ENCODE assay signal across 8 cellular contexts in genomic region chr9:107749787-107750444, GRCh38.
A peak's percentile ranks its signal among the peaks of the same experiment; 100 is the strongest.
DNase-seq lines count a peak whose midpoint lies in the region; ATAC-seq and TF ChIP-seq lines count a peak whose summit lies in the region.

No MANE protein-coding gene starts in this region.

- TF ChIP-seq CTCF in HL-60 (IDR thresholded peaks at IDR 0.05; ENCODE audit: insufficient read depth, low read length) (no peak), fibroblast of the aortic adventitia (IDR thresholded peaks at IDR 0.05; ENCODE audit: insufficient read depth, low read length) (no peak)

- no peak overlapping the region for H3K23ac ChIP-seq in neuronal stem cell (ENCODE audit: low read depth, low read length, poor library complexity)

- no CpG with 5 or more reads among the region's 5 CpGs for WGBS in neuronal stem cell (ENCODE audit: extremely low coverage in 2 of 2, insufficient read length in 2 of 2, insufficient replicate concordance in 1 of 2), 2 donors

- peak overlapping the region; percentile 39 for H2AFZ ChIP-seq in neuronal stem cell (ENCODE audit: low read length)

- H3K9ac ChIP-seq in neuronal stem cell (ENCODE audit: low read depth, low read length, poor library complexity): no peak overlapping the region

- no peak for ATAC-seq in GM19351 (IDR thresholded peaks at IDR 0.05; ENCODE audit: unreplicated experiment)
- ATAC-seq in GM18498 (IDR thresholded peaks at IDR 0.05; ENCODE audit: unreplicated experiment): no peak

- H3K27me3 ChIP-seq in HL-60 (ENCODE audit: insufficient read depth, poor library complexity, severe bottlenecking): no peaks in the 10 kb centered on the region
- no peaks in the 10 kb centered on the region for H3K27me3 ChIP-seq in neuronal stem cell (ENCODE audit: control insufficient read depth in 3 of 3, insufficient read depth in 3 of 3, low read depth in 1 of 3, low read length in 3 of 3)

- H3K4me3 ChIP-seq in HL-60 (replicated peaks; ENCODE audit: insufficient read depth, low read length) (no peak overlapping the region), fibroblast of the aortic adventitia (ENCODE audit: low read depth, low read length) (no peak overlapping the region), neuronal stem cell (ENCODE audit: low read length in 2 of 2) (no peak overlapping the region)

- no peak overlapping the region for H2BK120ac ChIP-seq in neuronal stem cell (ENCODE audit: low read depth, low read length)

- peaks cover 0 to 5% of the 10 kb centered on the region in 2 donors for H3K4me1 ChIP-seq in neuronal stem cell (ENCODE audit: control insufficient read depth in 2 of 2, insufficient read depth in 1 of 2, low read depth in 1 of 2, low read length in 2 of 2)

- H2BK12ac ChIP-seq in neuronal stem cell (ENCODE audit: low read length): no peak overlapping the region

- H4K8ac ChIP-seq in neuronal stem cell (ENCODE audit: low read depth, low read length): no peak overlapping the region

- no peak overlapping the region for H3K4ac ChIP-seq in neuronal stem cell (ENCODE audit: low read length)

- no peaks in the 10 kb centered on the region for H3K36me3 ChIP-seq in neuronal stem cell (replicated peaks in 1 of 2; ENCODE audit: control insufficient read depth in 2 of 2, insufficient read depth in 2 of 2, low read length in 2 of 2)

- H3K27ac ChIP-seq in HL-60 (replicated peaks): no peak overlapping the region
- no peak overlapping the region for H3K27ac ChIP-seq in neuronal stem cell (replicated peaks; ENCODE audit: low read length)

- H4K91ac ChIP-seq in neuronal stem cell (ENCODE audit: low read depth, low read length, poor library complexity): no peak overlapping the region

- peak overlapping the region; percentile 45 for H2BK15ac ChIP-seq in neuronal stem cell (ENCODE audit: low read length)

- H3K14ac ChIP-seq in neuronal stem cell (ENCODE audit: low read length): no peak overlapping the region

- H3K9me3 ChIP-seq in neuronal stem cell (replicated peaks in 1 of 2; ENCODE audit: control insufficient read depth in 2 of 2, insufficient read depth in 1 of 2, low read depth in 1 of 2, low read length in 2 of 2): no peaks in the 10 kb centered on the region

- in situ Hi-C loops in SK-MEL-5 (cut with HindIII; ENCODE audit: low pct_unique_long_range_greater_than_20kb, low sequenced_read_pairs): no loop called here

- H3K4me2 ChIP-seq in neuronal stem cell (ENCODE audit: insufficient read depth, low read length, poor library complexity, severe bottlenecking): no peak overlapping the region

- peak overlapping the region; percentile 25 for H3K18ac ChIP-seq in neuronal stem cell (ENCODE audit: low read length)

- DNase-seq in HL-60 (ENCODE audit: low read depth in 1 of 2, low spot score in 1 of 2) (peak; percentile 36 to 63), SK-MEL-5 (ENCODE audit: low read depth, low spot score) (peak; percentile 79), fibroblast of the aortic adventitia (ENCODE audit: low read depth) (peak; percentile 98), neuronal stem cell (ENCODE audit: low spot score) (no peak)
- DNase-seq in activated effector memory CD4-positive, alpha-beta T cell treated with anti-CD3 and anti-CD28 coated beads, Interleukin-2, amount 50 U/mL, for 16 hours: no peak
- DNase-seq in activated CD8-positive, alpha-beta memory T cell treated with anti-CD3 and anti-CD28 coated beads for 24 hours: no peak

- H2BK5ac ChIP-seq in neuronal stem cell (ENCODE audit: low read length): no peak overlapping the region

- no peak overlapping the region for H2AK5ac ChIP-seq in neuronal stem cell (ENCODE audit: low read depth, low read length)

- H3K79me1 ChIP-seq in neuronal stem cell (ENCODE audit: low read depth, low read length): no peaks in the 10 kb centered on the region

Comparison
In these comparisons a context has a peak if more than half of its experiments do, and no peak if none do; other contexts are left out.
1. DNase-seq: peak in HL-60 (2 of 2), SK-MEL-5 (single experiment) and fibroblast of the aortic adventitia (single experiment); none in neuronal stem cell (single experiment), activated effector memory CD4-positive, alpha-beta T cell treated with anti-CD3 and anti-CD28 coated beads, Interleukin-2, amount 50 U/mL, for 16 hours (single experiment) and activated CD8-positive, alpha-beta memory T cell treated with anti-CD3 and anti-CD28 coated beads for 24 hours (single experiment).